ENCODE assay signal across 8 cellular contexts in the genomic region with DNA sequence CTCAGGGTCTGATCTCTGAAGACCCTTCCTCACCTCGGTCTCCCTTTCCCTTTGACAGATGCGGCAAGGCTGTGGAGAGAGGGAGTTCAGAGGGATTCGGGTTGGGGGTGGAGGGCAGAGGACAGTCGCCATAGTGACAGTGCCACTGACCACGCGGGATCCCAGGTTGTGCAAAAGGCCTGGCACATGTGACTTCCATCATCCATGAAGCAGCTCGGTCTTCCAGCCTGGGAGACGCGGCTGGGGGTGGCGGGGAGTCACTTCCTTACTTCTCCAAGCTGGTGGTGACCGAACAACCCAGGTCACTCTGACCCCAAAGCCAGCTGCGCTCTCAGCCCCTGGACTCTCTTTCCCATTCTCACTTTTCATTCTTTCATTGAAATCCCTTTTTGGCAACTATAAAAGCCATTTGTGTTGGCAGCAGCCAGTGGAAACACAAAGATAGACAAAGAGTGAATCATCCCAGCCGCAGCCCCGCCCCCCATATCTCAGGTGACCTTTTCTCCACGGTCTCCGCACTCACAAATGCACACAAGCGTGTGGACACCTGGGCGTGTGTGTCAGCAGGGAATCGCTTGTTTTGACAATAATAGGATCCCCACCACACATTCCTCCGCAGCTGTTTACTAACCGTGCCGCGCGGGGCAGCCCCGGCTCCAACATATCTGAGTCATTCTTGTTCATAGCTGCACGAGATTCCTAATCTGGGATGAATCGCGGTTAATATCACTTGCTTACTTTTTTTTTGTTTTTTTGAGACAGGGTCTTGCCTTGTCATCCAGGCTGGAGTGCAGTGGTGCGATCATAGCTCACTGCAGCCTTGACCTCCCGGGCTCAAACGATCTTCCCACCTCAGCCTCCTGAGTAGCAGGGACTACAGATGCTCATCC.
DNase-seq lines count a peak whose midpoint lies in the region; ATAC-seq and TF ChIP-seq lines count a peak whose summit lies in the region.

No MANE protein-coding gene starts in this region.

- H3K4me1 ChIP-seq in RWPE2 (ENCODE audit: insufficient read depth, poor library complexity, severe bottlenecking) (peaks cover 11% of the 10 kb centered on the region), rectal smooth muscle tissue (ENCODE audit: control insufficient read depth, insufficient read depth, low read length) (peaks cover 24% of the 10 kb centered on the region)

- H3K27ac ChIP-seq in RWPE2 (ENCODE audit: poor library complexity, severe bottlenecking) (no peak overlapping the region), rectal smooth muscle tissue (ENCODE audit: low read depth, low read length) (peak overlapping the region; percentile 80)

- no peaks in the 10 kb centered on the region for H3K36me3 Mint-ChIP-seq in activated T-cell treated with anti-CD3 and anti-CD28 coated beads, Interleukin-2, amount 50 U/mL, for 72 hours (ENCODE audit: insufficient read depth in 2 of 2)

- TF ChIP-seq CTCF in RWPE2 (IDR thresholded peaks at IDR 0.05; ENCODE audit: poor library complexity, severe bottlenecking) (no peak), fibroblast of villous mesenchyme (IDR thresholded peaks at IDR 0.05; ENCODE audit: insufficient read depth, low read depth, low read length) (no peak), GM13976 (IDR thresholded peaks at IDR 0.05; ENCODE audit: borderline replicate concordance, control extremely low read depth, extremely low read depth, insufficient read depth, missing control alignments) (no peak)

- in situ Hi-C loops in GM13976 (cut with MboI; ENCODE audit: low sequenced_read_pairs, unreplicated experiment): no loop called here

- no peaks in the 10 kb centered on the region for H3K27me3 Mint-ChIP-seq in activated T-cell treated with anti-CD3 and anti-CD28 coated beads, Interleukin-2, amount 50 U/mL, for 72 hours (ENCODE audit: low read depth)

- H3K4me3 Mint-ChIP-seq in activated T-cell treated with anti-CD3 and anti-CD28 coated beads, Interleukin-2, amount 50 U/mL, for 72 hours: no peak overlapping the region

- H3K9me3 ChIP-seq in RWPE2 (ENCODE audit: severe bottlenecking): no peaks in the 10 kb centered on the region

- no peaks in the 10 kb centered on the region for H3K36me3 ChIP-seq in RWPE2 (ENCODE audit: low read depth)
- no peaks in the 10 kb centered on the region for H3K36me3 ChIP-seq in rectal smooth muscle tissue (ENCODE audit: control insufficient read depth, insufficient read depth, low read length)

- peaks cover 13% of the 10 kb centered on the region for H3K4me1 Mint-ChIP-seq in activated T-cell treated with anti-CD3 and anti-CD28 coated beads, Interleukin-2, amount 50 U/mL, for 72 hours (ENCODE audit: low read depth)

- DNase-seq in activated T-cell treated with anti-CD3 and anti-CD28 coated beads for 24 hours (ENCODE audit: low read depth) (peak; percentile 7), RWPE2 (ENCODE audit: low spot score) (peak; percentile 95), fibroblast of villous mesenchyme (ENCODE audit: low read depth) (peak; percentile 89), cerebellum (ENCODE audit: low spot score) (no peak), GM13976 (ENCODE audit: low spot score) (no peak)
- no peak for DNase-seq in activated T-cell treated with anti-CD3 and anti-CD28 coated beads, Interleukin-2, amount 50 U/mL, for 72 hours

- no peak overlapping the region for H3K9ac ChIP-seq in rectal smooth muscle tissue (ENCODE audit: low read length)

- H3K9me3 Mint-ChIP-seq in activated T-cell treated with anti-CD3 and anti-CD28 coated beads, Interleukin-2, amount 50 U/mL, for 72 hours: no peaks in the 10 kb centered on the region

- no peaks in the 10 kb centered on the region for H3K27me3 ChIP-seq in RWPE2 (ENCODE audit: insufficient read depth, poor library complexity, severe bottlenecking)
- H3K27me3 ChIP-seq in rectal smooth muscle tissue (ENCODE audit: control insufficient read depth, insufficient read depth, low read length): no peaks in the 10 kb centered on the region

- H3K27ac Mint-ChIP-seq in activated T-cell treated with anti-CD3 and anti-CD28 coated beads, Interleukin-2, amount 50 U/mL, for 72 hours: no peak overlapping the region

- no peak for ATAC-seq in activated T-cell treated with anti-CD3 and anti-CD28 coated beads, Interleukin-2, amount 50 U/mL, for 72 hours (replicated peaks in 1 of 2)
- ATAC-seq in RWPE2 (ENCODE audit: low read depth): peak; percentile 96
- no peak for ATAC-seq in GM21360 (IDR thresholded peaks at IDR 0.05; ENCODE audit: unreplicated experiment)

- H3K4me3 ChIP-seq in RWPE2 (ENCODE audit: severe bottlenecking) (no peak overlapping the region), fibroblast of villous mesenchyme (ENCODE audit: low read depth, low read length) (peak overlapping the region; percentile 3), rectal smooth muscle tissue (ENCODE audit: low read length) (peak overlapping the region; percentile 14)

Comparison
In these comparisons a context has a peak if more than half of its experiments do, and no peak if none do; other contexts are left out.
1. DNase-seq: peak in activated T-cell treated with anti-CD3 and anti-CD28 coated beads for 24 hours (single experiment), RWPE2 (single experiment) and fibroblast of villous mesenchyme (single experiment); none in activated T-cell treated with anti-CD3 and anti-CD28 coated beads, Interleukin-2, amount 50 U/mL, for 72 hours (0 of 2), cerebellum (single experiment) and GM13976 (single experiment).